ENCODE assay signal across 13 cellular contexts in genomic region chr11:121514401-121514981, GRCh38.
DNase-seq lines count a peak whose midpoint lies in the region; ATAC-seq and TF ChIP-seq lines count a peak whose summit lies in the region.
"Had no signal": no experiment of that assay in that cellular context is flagged by ENCODE, and none has a peak within 500 bp of the region (broad histone marks: within the 10 kb centered on the region; RNA-seq: fewer than 3 reads in every experiment).

No MANE protein-coding gene starts in this region.

- H4K20me1 ChIP-seq in Loucy (ENCODE audit: insufficient read depth, low read length, poor library complexity, severe bottlenecking): peaks cover 4% of the 10 kb centered on the region

- H3K27ac ChIP-seq in gastrocnemius medialis: no peak overlapping the region
- H3K27ac ChIP-seq: ovary, spleen had no signal

- H3K36me3 ChIP-seq in Loucy (ENCODE audit: insufficient read depth, low read length) (peaks cover 87% of the 10 kb centered on the region), gastrocnemius medialis (no peaks in the 10 kb centered on the region)
- H3K36me3 ChIP-seq: ovary, tibial artery had no signal

- no peaks in the 10 kb centered on the region for H3K27me3 Mint-ChIP-seq in activated CD4-positive, alpha-beta T cell treated with anti-CD3 and anti-CD28 coated beads, Interleukin-2, amount 10 ng/mL, durations not matched to agents 7 days and 5 days
- no peaks in the 10 kb centered on the region for H3K27me3 Mint-ChIP-seq in activated CD8-positive, alpha-beta T cell treated with anti-CD3 and anti-CD28 coated beads for 36 hours
- H3K27me3 Mint-ChIP-seq in natural killer cell treated with Interleukin-12 subunit alpha and Interleukin-12 subunit beta and Interleukin-15 and Interleukin-18, amount 100 ng/mL, for 72 hours: no peaks in the 10 kb centered on the region

- POLR2A ChIA-PET in activated CD4-positive, alpha-beta T cell treated with anti-CD3 and anti-CD28 coated beads, Interleukin-2, amount 10 ng/mL, durations not matched to agents 7 days and 5 days (lab: Charles Lee): no interaction called here
- POLR2A ChIA-PET in activated CD8-positive, alpha-beta T cell treated with anti-CD3 and anti-CD28 coated beads for 36 hours (lab: Charles Lee): interaction anchor here (0.7 to 1.8 kb wide), 6 partner anchors 8 to 62 kb away, joined by 3 to 4 read pairs (median 4); partner anchors contain the start of gene SORL1-AS1

- peaks cover 41% of the 10 kb centered on the region for H3K4me1 ChIP-seq in Loucy (ENCODE audit: insufficient read depth, low read length, poor library complexity, severe bottlenecking)
- no peaks in the 10 kb centered on the region for H3K4me1 ChIP-seq in gastrocnemius medialis

- H3F3A ChIP-seq in Loucy (ENCODE audit: low read depth): no peaks in the 10 kb centered on the region

- DNase-seq in activated CD4-positive, alpha-beta T cell treated with anti-CD3 and anti-CD28 coated beads, Interleukin-2, amount 10 ng/mL, durations not matched to agents 7 days and 5 days: no peak
- DNase-seq in activated CD4-positive, alpha-beta T cell treated with anti-CD3 and anti-CD28 coated beads, Interleukin-2, amount 50 U/mL, for 4 hours: no peak
- peak; percentile 43 for DNase-seq in activated CD8-positive, alpha-beta T cell treated with anti-CD3 and anti-CD28 coated beads for 36 hours
- no peak for DNase-seq in natural killer cell treated with Interleukin-12 subunit alpha and Interleukin-12 subunit beta and Interleukin-15 and Interleukin-18, amount 100 ng/mL, for 72 hours (ENCODE audit: low spot score)
- DNase-seq in gastrocnemius medialis: no peak
- no peak for DNase-seq in SIG-M5 treated with dmso at 0.1 percent for 504 hours (lab: John Stamatoyannopoulos, UW; ENCODE audit: unreplicated experiment)
- DNase-seq: DMS53, NCI-H446 treated with DMSO at 0.1 percent for 48 hours, ovary, spleen, tibial artery had no signal

- H3K9me2 ChIP-seq in Loucy (replicated peaks; ENCODE audit: low read depth, low read length): no peaks in the 10 kb centered on the region

- H3K36me3 Mint-ChIP-seq in activated CD4-positive, alpha-beta T cell treated with anti-CD3 and anti-CD28 coated beads, Interleukin-2, amount 10 ng/mL, durations not matched to agents 7 days and 5 days (ENCODE audit: low read depth): peaks cover 84% of the 10 kb centered on the region
- H3K36me3 Mint-ChIP-seq in activated CD8-positive, alpha-beta T cell treated with anti-CD3 and anti-CD28 coated beads for 36 hours (ENCODE audit: low read depth): peaks cover 75% of the 10 kb centered on the region
- peaks cover 15% of the 10 kb centered on the region for H3K36me3 Mint-ChIP-seq in natural killer cell treated with Interleukin-12 subunit alpha and Interleukin-12 subunit beta and Interleukin-15 and Interleukin-18, amount 100 ng/mL, for 72 hours

- TF ChIP-seq POLR2A in gastrocnemius medialis (IDR thresholded peaks at IDR 0.05): no peak

- CTCF ChIA-PET in activated CD4-positive, alpha-beta T cell treated with anti-CD3 and anti-CD28 coated beads, Interleukin-2, amount 10 ng/mL, durations not matched to agents 7 days and 5 days (lab: Charles Lee): interaction anchor here (0.8 to 0.9 kb wide), 2 partner anchors 40 to 42 kb away, joined by 3 to 4 read pairs; no protein-coding TSS in a partner anchor
- CTCF ChIA-PET in activated CD8-positive, alpha-beta T cell treated with anti-CD3 and anti-CD28 coated beads for 36 hours (lab: Charles Lee): interaction anchor here (1.4 kb wide), 1 partner anchor 23 kb away, joined by 3 read pairs; no protein-coding TSS in a partner anchor

- peak overlapping the region; percentile 17 for H3K9ac ChIP-seq in Loucy (ENCODE audit: low read depth, low read length, poor library complexity, severe bottlenecking)

- H3K9me3 Mint-ChIP-seq in activated CD4-positive, alpha-beta T cell treated with anti-CD3 and anti-CD28 coated beads, Interleukin-2, amount 10 ng/mL, durations not matched to agents 7 days and 5 days: no peaks in the 10 kb centered on the region
- no peaks in the 10 kb centered on the region for H3K9me3 Mint-ChIP-seq in activated CD8-positive, alpha-beta T cell treated with anti-CD3 and anti-CD28 coated beads for 36 hours
- H3K9me3 Mint-ChIP-seq in natural killer cell treated with Interleukin-12 subunit alpha and Interleukin-12 subunit beta and Interleukin-15 and Interleukin-18, amount 100 ng/mL, for 72 hours: no peaks in the 10 kb centered on the region

- in situ Hi-C loops in gastrocnemius medialis (cut with MboI; ENCODE audit: low sequenced_read_pairs in 4 of 4): no loop called here

- TF ChIP-seq CTCF in Loucy (conservative IDR thresholded peaks at IDR 0.05; ENCODE audit: low read length): no peak
- TF ChIP-seq CTCF in activated CD8-positive, alpha-beta T cell treated with anti-CD3 and anti-CD28 coated beads for 36 hours (IDR thresholded peaks at IDR 0.05): no peak
- no peak for TF ChIP-seq CTCF in gastrocnemius medialis (IDR thresholded peaks at IDR 0.05 in 4 of 5, conservative IDR thresholded peaks at IDR 0.05 in 1 of 5)

- H3K79me2 ChIP-seq in Loucy (ENCODE audit: insufficient read depth, low read length): peaks cover 18% of the 10 kb centered on the region; the same call in 1 of the 2 replicates

- intact Hi-C loops in activated CD8-positive, alpha-beta T cell treated with anti-CD3 and anti-CD28 coated beads for 36 hours (cut with micrococcal nuclease): no loop called here
- intact Hi-C loops in gastrocnemius medialis (cut with DNase I; ENCODE audit: low total_unique reads): no loop called here

- H3K27me3 ChIP-seq in Loucy (ENCODE audit: insufficient read depth, low read length, poor library complexity, severe bottlenecking) (no peaks in the 10 kb centered on the region), gastrocnemius medialis (no peaks in the 10 kb centered on the region)
- H3K27me3 ChIP-seq: ovary, spleen, tibial artery had no signal

- H3K4me2 ChIP-seq in Loucy (ENCODE audit: low read depth, low read length, poor library complexity, severe bottlenecking): peak overlapping the region; percentile 41

- H3K4me3 ChIP-seq in Loucy (ENCODE audit: low read length, poor library complexity, severe bottlenecking) (no peak overlapping the region), gastrocnemius medialis (no peak overlapping the region)
- H3K4me3 ChIP-seq: ovary, spleen, tibial artery had no signal

- H3K9me3 ChIP-seq in Loucy (ENCODE audit: insufficient read depth, low read depth, low read length) (no peaks in the 10 kb centered on the region), gastrocnemius medialis (no peaks in the 10 kb centered on the region)
- H3K9me3 ChIP-seq: ovary, spleen, tibial artery had no signal

- ATAC-seq in activated CD8-positive, alpha-beta T cell treated with anti-CD3 and anti-CD28 coated beads for 36 hours: peak; percentile 77
- ATAC-seq in natural killer cell treated with Interleukin-12 subunit alpha and Interleukin-12 subunit beta and Interleukin-15 and Interleukin-18, amount 100 ng/mL, for 72 hours: peak; percentile 63 to 77
- ATAC-seq in GM18868 (IDR thresholded peaks at IDR 0.05; ENCODE audit: unreplicated experiment) (no peak), gastrocnemius medialis (no peak)

- no peak overlapping the region for H2AFZ ChIP-seq in Loucy (ENCODE audit: low read length)

- H3K4me1 Mint-ChIP-seq in activated CD4-positive, alpha-beta T cell treated with anti-CD3 and anti-CD28 coated beads, Interleukin-2, amount 10 ng/mL, durations not matched to agents 7 days and 5 days: peaks cover 60% of the 10 kb centered on the region
- H3K4me1 Mint-ChIP-seq in activated CD8-positive, alpha-beta T cell treated with anti-CD3 and anti-CD28 coated beads for 36 hours (ENCODE audit: low read depth): peaks cover 70% of the 10 kb centered on the region
- H3K4me1 Mint-ChIP-seq in natural killer cell treated with Interleukin-12 subunit alpha and Interleukin-12 subunit beta and Interleukin-15 and Interleukin-18, amount 100 ng/mL, for 72 hours (ENCODE audit: low read depth in 2 of 2): peaks cover 60 to 69% of the 10 kb centered on the region in 2 donors

- no peak overlapping the region for H3K4me3 Mint-ChIP-seq in activated CD4-positive, alpha-beta T cell treated with anti-CD3 and anti-CD28 coated beads, Interleukin-2, amount 10 ng/mL, durations not matched to agents 7 days and 5 days
- H3K4me3 Mint-ChIP-seq in activated CD8-positive, alpha-beta T cell treated with anti-CD3 and anti-CD28 coated beads for 36 hours: peak overlapping the region; percentile 39
- peak overlapping the region; percentile 77 for H3K4me3 Mint-ChIP-seq in natural killer cell treated with Interleukin-12 subunit alpha and Interleukin-12 subunit beta and Interleukin-15 and Interleukin-18, amount 100 ng/mL, for 72 hours

- peak overlapping the region; percentile 61 for H3K27ac Mint-ChIP-seq in activated CD4-positive, alpha-beta T cell treated with anti-CD3 and anti-CD28 coated beads, Interleukin-2, amount 10 ng/mL, durations not matched to agents 7 days and 5 days
- peak overlapping the region; percentile 92 for H3K27ac Mint-ChIP-seq in activated CD8-positive, alpha-beta T cell treated with anti-CD3 and anti-CD28 coated beads for 36 hours
- peak overlapping the region; percentile 74 to 94 for H3K27ac Mint-ChIP-seq in natural killer cell treated with Interleukin-12 subunit alpha and Interleukin-12 subunit beta and Interleukin-15 and Interleukin-18, amount 100 ng/mL, for 72 hours

Comparison
In these comparisons a context has a peak if more than half of its experiments do, and no peak if none do; other contexts are left out.
1. ATAC-seq: peak in activated CD8-positive, alpha-beta T cell treated with anti-CD3 and anti-CD28 coated beads for 36 hours (single experiment) and natural killer cell treated with Interleukin-12 subunit alpha and Interleukin-12 subunit beta and Interleukin-15 and Interleukin-18, amount 100 ng/mL, for 72 hours (2 of 2); none in GM18868 (single experiment) and gastrocnemius medialis (0 of 2).
2. Peak in every context shown above with its lines, with median percentiles within 50 percentile points of each other: H3K27ac Mint-ChIP-seq.